8 cellular contexts compared by ENCODE assay signal in genomic region chr17:19867654-19868395, GRCh38. TPM values are rescaled to one million over a fixed set of nuclear protein-coding genes. Genes with fewer than 3 reads are reported as not detected.
DNase-seq lines count a peak whose midpoint lies in the region; ATAC-seq and TF ChIP-seq lines count a peak whose summit lies in the region.

TSS of gene ULK2 (minus strand) at chr17:19867936. CDS start at chr17:19867417, 519 bp downstream.

- peak within 1 kb of the TSS; percentile 77 for H3K9ac ChIP-seq in PC-3 (ENCODE audit: low read length)
- peak within 1 kb of the TSS; percentile 91 for H3K9ac ChIP-seq in neuronal stem cell (ENCODE audit: low read depth, low read length, poor library complexity)

- intact Hi-C loops in PC-3 (cut with micrococcal nuclease) = loop anchor here (5.0 kb wide), 1 partner anchor 34 kb away; no protein-coding TSS in a partner anchor

- peak within 1 kb of the TSS; percentile 90 for H3K14ac ChIP-seq in neuronal stem cell (ENCODE audit: low read length)

- H3K36me3 ChIP-seq in GM06990 (ENCODE audit: control insufficient read depth, insufficient read depth, low read length) (no peaks in the 10 kb centered on the region), PC-3 (ENCODE audit: low read depth, low read length) (no peaks in the 10 kb centered on the region), neuronal stem cell (replicated peaks in 1 of 2; ENCODE audit: control insufficient read depth in 2 of 2, insufficient read depth in 2 of 2, low read length in 2 of 2) (no peaks in the 10 kb centered on the region), thymus (ENCODE audit: control insufficient read depth, insufficient read depth) (no peaks in the 10 kb centered on the region)

- H3K36me3 Mint-ChIP-seq in activated naive CD4-positive, alpha-beta T cell treated with anti-CD3 and anti-CD28 coated beads, Interleukin-2, amount 50 U/mL, for 72 hours = no peaks in the 10 kb centered on the region
- H3K36me3 Mint-ChIP-seq in glutamatergic neuron (ENCODE audit: unreplicated experiment) = no peaks in the 10 kb centered on the region

- WGBS in neuronal stem cell (ENCODE audit: extremely low coverage in 2 of 2, insufficient read length in 2 of 2, insufficient replicate concordance in 1 of 2), 2 donors = no CpG with 5 or more reads among the region's 91 CpGs
- WGBS in thymus = 17% methylated on average over 91 of the region's 91 CpGs

- no peaks in the 10 kb centered on the region for H3K79me2 ChIP-seq in PC-3 (ENCODE audit: low read length)

- peaks cover 7% of the 10 kb centered on the region for H3K27me3 Mint-ChIP-seq in glutamatergic neuron (ENCODE audit: unreplicated experiment)

- no TSS peak for BruUV-seq in PC-3 (replicated peaks; lab: Mats Ljungman, UMichigan)

- no peak within 1 kb of the TSS for H3K27ac ChIP-seq in PC-3 (ENCODE audit: low read length)
- no peak within 1 kb of the TSS for H3K27ac ChIP-seq in neuronal stem cell (replicated peaks; ENCODE audit: low read length)
- H3K27ac ChIP-seq in thymus (ENCODE audit: low read depth) = peak within 1 kb of the TSS; percentile 84

- H3K23ac ChIP-seq in neuronal stem cell (ENCODE audit: low read depth, low read length, poor library complexity) = peak within 1 kb of the TSS; percentile 85

- peaks cover 6% of the 10 kb centered on the region; the same call in 1 of the 2 replicates for H3K4me1 ChIP-seq in PC-3 (ENCODE audit: insufficient read depth, low read length)
- peaks cover 0 to 2% of the 10 kb centered on the region in 2 donors for H3K4me1 ChIP-seq in neuronal stem cell (ENCODE audit: control insufficient read depth in 2 of 2, insufficient read depth in 1 of 2, low read depth in 1 of 2, low read length in 2 of 2)
- H3K4me1 ChIP-seq in thymus (ENCODE audit: control insufficient read depth, insufficient read depth, low read length) = peaks cover 9% of the 10 kb centered on the region

- H4K20me1 ChIP-seq in PC-3 (ENCODE audit: low read length) = no peaks in the 10 kb centered on the region

- POLR2A ChIA-PET in PC-3 (lab: Charles Lee; ENCODE audit: unreplicated experiment) = no interaction called here

- H3K4me2 ChIP-seq in PC-3 (ENCODE audit: low read length) (peak within 1 kb of the TSS; percentile 99), neuronal stem cell (ENCODE audit: insufficient read depth, low read length, poor library complexity, severe bottlenecking) (peak within 1 kb of the TSS; percentile 91)

- H3K9me2 ChIP-seq in PC-3 (replicated peaks; ENCODE audit: low read length) = no peaks in the 10 kb centered on the region

- no peak within 1 kb of the TSS for H2BK12ac ChIP-seq in neuronal stem cell (ENCODE audit: low read length)

- H3K27me3 ChIP-seq in GM06990 (replicated peaks; ENCODE audit: control insufficient read depth, insufficient read depth, low read length) = no peaks in the 10 kb centered on the region
- no peaks in the 10 kb centered on the region for H3K27me3 ChIP-seq in PC-3 (ENCODE audit: low read length)
- H3K27me3 ChIP-seq in neuronal stem cell (ENCODE audit: control insufficient read depth in 3 of 3, insufficient read depth in 3 of 3, low read depth in 1 of 3, low read length in 3 of 3) = peaks cover 0 to 7% (median 3%) of the 10 kb centered on the region in 3 experiments
- H3K27me3 ChIP-seq in thymus (ENCODE audit: control insufficient read depth, insufficient read depth) = peaks cover 6% of the 10 kb centered on the region

- peaks cover 1% of the 10 kb centered on the region for H3K4me1 Mint-ChIP-seq in glutamatergic neuron (ENCODE audit: low read depth, unreplicated experiment)

- H2AFZ ChIP-seq in PC-3 (ENCODE audit: low read length) (peak within 1 kb of the TSS; percentile 98), neuronal stem cell (ENCODE audit: low read length) (peak within 1 kb of the TSS; percentile 98)

- H2AK5ac ChIP-seq in neuronal stem cell (ENCODE audit: low read depth, low read length) = peak within 1 kb of the TSS; percentile 46

- H3K9me3 ChIP-seq in PC-3 (ENCODE audit: low read length) (no peaks in the 10 kb centered on the region), neuronal stem cell (replicated peaks in 1 of 2; ENCODE audit: control insufficient read depth in 2 of 2, insufficient read depth in 1 of 2, low read depth in 1 of 2, low read length in 2 of 2) (peaks cover 0 to 14% of the 10 kb centered on the region in 2 donors), thymus (ENCODE audit: control insufficient read depth) (no peaks in the 10 kb centered on the region)

- H3K4ac ChIP-seq in neuronal stem cell (ENCODE audit: low read length) = peak within 1 kb of the TSS; percentile 84

- peak; percentile 50 for ATAC-seq in HG02610 (IDR thresholded peaks at IDR 0.05; ENCODE audit: unreplicated experiment)
- peak; percentile 67 for ATAC-seq in PC-3
- ATAC-seq in activated naive CD4-positive, alpha-beta T cell treated with anti-CD3 and anti-CD28 coated beads, Interleukin-2, amount 50 U/mL, for 72 hours = peak; percentile 81 to 86

- H3K4me3 ChIP-seq in GM06990 (replicated peaks; ENCODE audit: low read depth, low read length) = peak within 1 kb of the TSS; percentile 55
- H3K4me3 ChIP-seq in PC-3 (ENCODE audit: low read length) = peak within 1 kb of the TSS; percentile 77
- peak within 1 kb of the TSS; percentile 70 to 94 for H3K4me3 ChIP-seq in neuronal stem cell (ENCODE audit: low read length in 2 of 2)
- H3K4me3 ChIP-seq in thymus (ENCODE audit: low read length) = peak within 1 kb of the TSS; percentile 80

- peak within 1 kb of the TSS; percentile 36 to 62 for H3K27ac Mint-ChIP-seq in activated naive CD4-positive, alpha-beta T cell treated with anti-CD3 and anti-CD28 coated beads, Interleukin-2, amount 50 U/mL, for 72 hours
- H3K27ac Mint-ChIP-seq in glutamatergic neuron (ENCODE audit: unreplicated experiment) = peak within 1 kb of the TSS; percentile 66

- H3K18ac ChIP-seq in neuronal stem cell (ENCODE audit: low read length) = peak within 1 kb of the TSS; percentile 96

- peak within 1 kb of the TSS; percentile 87 for H2BK120ac ChIP-seq in neuronal stem cell (ENCODE audit: low read depth, low read length)

- DNase-seq in GM06990 (ENCODE audit: extremely low read depth, insufficient read length) (peak; percentile 83), PC-3 (peak; percentile 61), glutamatergic neuron (peak; percentile 82), neuronal stem cell (ENCODE audit: low spot score) (peak; percentile 65), NCI-H1694 (lab: John Stamatoyannopoulos, UW) (no peak)
- DNase-seq in activated naive CD4-positive, alpha-beta T cell treated with anti-CD3 and anti-CD28 coated beads, Interleukin-2, amount 50 U/mL, for 72 hours (ENCODE audit: low spot score in 2 of 2) = peak; percentile 55 to 68

- no peaks in the 10 kb centered on the region for H3K9me3 Mint-ChIP-seq in activated naive CD4-positive, alpha-beta T cell treated with anti-CD3 and anti-CD28 coated beads, Interleukin-2, amount 50 U/mL, for 72 hours
- peaks cover 4% of the 10 kb centered on the region for H3K9me3 Mint-ChIP-seq in glutamatergic neuron (ENCODE audit: unreplicated experiment)

- H4K91ac ChIP-seq in neuronal stem cell (ENCODE audit: low read depth, low read length, poor library complexity) = no peak within 1 kb of the TSS

- TF ChIP-seq CTCF in GM06990 (IDR thresholded peaks at IDR 0.05; ENCODE audit: insufficient read depth, low read length, poor library complexity, severe bottlenecking) (no peak), PC-3 (conservative IDR thresholded peaks at IDR 0.05; ENCODE audit: low read depth, low read length) (no peak), glutamatergic neuron (IDR thresholded peaks at IDR 0.05; ENCODE audit: partially characterized antibody, unreplicated experiment) (no peak)

- peak within 1 kb of the TSS; percentile 90 for H3K4me3 Mint-ChIP-seq in glutamatergic neuron (ENCODE audit: unreplicated experiment)

- H4K8ac ChIP-seq in neuronal stem cell (ENCODE audit: low read depth, low read length) = peak within 1 kb of the TSS; percentile 43

- CTCF ChIA-PET in PC-3 (lab: Charles Lee) = no interaction called here

- H3K79me1 ChIP-seq in neuronal stem cell (ENCODE audit: low read depth, low read length) = no peaks in the 10 kb centered on the region

- no peak within 1 kb of the TSS for H2BK15ac ChIP-seq in neuronal stem cell (ENCODE audit: low read length)

- peak within 1 kb of the TSS; percentile 87 for H2BK5ac ChIP-seq in neuronal stem cell (ENCODE audit: low read length)

- no peaks in the 10 kb centered on the region for H3F3A ChIP-seq in PC-3 (ENCODE audit: low read length, unreplicated experiment)

RNA-seq across cellular contexts. Expression of gene ULK2, which starts in this region (rescaled TPM):
- total RNA-seq in PC-3 (2014; rRNA removed) (15.8 and 30.2 TPM in 2 replicates), glutamatergic neuron (ENCODE audit: unreplicated experiment) (42.3 TPM)
- total RNA-seq in activated naive CD4-positive, alpha-beta T cell treated with anti-CD3 and anti-CD28 coated beads, Interleukin-2, amount 50 U/mL, for 72 hours = 10 to 100 TPM in 1 of 2 donors, 1 to 10 TPM in 1; 6.8 to 10.7 TPM
- polyA plus RNA-seq in neuronal stem cell (2013, experiment 1 of 2) = 18.1 TPM
- 18.4 TPM for polyA plus RNA-seq in neuronal stem cell (2013, experiment 2 of 2)
- 7.2 TPM for polyA plus RNA-seq in thymus
